ENCODE assay signal across 1 cellular context in the genomic region with DNA sequence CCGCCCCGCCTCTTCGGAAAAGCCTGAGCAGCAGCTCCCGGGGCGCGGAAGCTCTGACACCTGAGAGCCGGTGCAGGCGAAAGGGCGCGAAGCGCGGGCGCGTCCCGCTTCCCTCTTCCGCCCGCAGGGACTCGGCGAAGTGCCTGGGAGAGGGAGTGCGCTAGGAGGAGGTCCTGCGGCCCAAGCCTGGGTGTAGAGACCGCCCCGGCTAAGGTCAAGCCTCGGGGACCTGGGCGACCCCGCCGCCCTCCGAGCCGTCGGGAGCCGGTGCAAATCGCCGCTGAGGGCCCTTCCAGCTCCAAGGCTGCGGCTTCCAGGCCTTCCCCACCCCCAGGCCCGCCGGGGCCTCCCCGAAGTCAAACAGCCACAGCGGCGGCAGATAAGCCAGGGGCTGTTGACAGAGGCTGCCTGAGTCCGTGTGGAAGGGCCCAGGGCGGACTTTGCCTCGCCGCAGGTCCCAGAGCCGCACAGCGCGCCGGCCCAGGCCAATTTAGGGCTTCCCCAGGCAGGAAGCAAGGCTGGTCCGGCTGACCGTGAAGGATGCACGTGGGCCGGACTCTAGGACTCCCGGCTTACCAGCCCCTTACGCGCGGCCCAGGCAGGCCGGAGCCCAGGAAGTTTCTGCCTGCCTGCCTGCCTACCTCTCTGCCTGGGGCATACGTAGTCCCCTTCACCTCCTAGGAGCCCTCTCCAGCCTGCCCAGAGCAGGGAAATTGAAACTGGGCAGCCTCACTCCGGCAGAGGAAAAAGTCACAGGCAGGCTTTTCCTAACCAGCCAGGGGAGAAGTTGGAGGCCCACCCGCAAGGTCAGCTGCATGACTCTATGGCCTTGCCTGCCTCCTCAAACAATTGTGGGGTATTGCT.
TF ChIP-seq lines count a peak whose summit lies in the region.

No MANE protein-coding gene starts in this region.

TF ChIP-seq in liver, 16 proteins besides CTCF, POLR2A, EP300 and RAD21 (continued from another document):
- peak; percentile 31 for TF ChIP-seq REST (IDR thresholded peaks at IDR 0.05)
- TF ChIP-seq HNF4A (conservative IDR thresholded peaks at IDR 0.05): peak; percentile 86 to 88
- TF ChIP-seq YY1 (IDR thresholded peaks at IDR 0.05): peak; percentile 55
- no peak for TF ChIP-seq TAF1 (conservative IDR thresholded peaks at IDR 0.05)
TF ChIP-seq in liver: peak in this region for 9.
